In the genomic region with DNA sequence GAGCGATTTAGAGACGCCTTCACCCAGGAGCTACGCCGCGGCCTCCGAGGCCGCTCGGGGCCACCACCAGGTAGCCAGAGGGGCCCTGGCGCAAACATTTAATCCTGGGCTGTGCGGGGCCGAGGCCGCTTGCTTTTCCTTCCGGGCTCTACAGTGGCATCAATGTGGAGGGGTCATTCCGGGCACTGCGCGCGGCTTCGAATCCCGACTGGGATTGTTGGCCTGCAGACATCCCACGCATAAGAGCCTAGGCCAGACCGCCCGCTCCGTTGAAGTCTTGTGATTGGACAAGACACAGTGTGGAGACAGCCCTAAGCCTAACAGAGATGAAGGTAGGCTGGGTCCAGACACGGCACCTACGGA, we compare ENCODE assay signal across 8 cellular contexts. TPM values are rescaled to one million over a fixed set of nuclear protein-coding genes. Genes with fewer than 3 reads are reported as not detected.
DNase-seq lines count a peak whose midpoint lies in the region; ATAC-seq and TF ChIP-seq lines count a peak whose summit lies in the region.

No MANE protein-coding gene starts in this region.

- H3K27ac ChIP-seq in Peyer's patch (peak overlapping the region; percentile 83 to 98 (median 92)), ectodermal cell (ENCODE audit: insufficient read depth, low read depth, low read length, poor library complexity, severe bottlenecking) (peak overlapping the region; percentile 96), uterus (peak overlapping the region; percentile 55 to 84)

- no peaks in the 10 kb centered on the region for H3K9me3 ChIP-seq in Peyer's patch
- H3K9me3 ChIP-seq in ectodermal cell (ENCODE audit: control insufficient read depth, low read length): no peaks in the 10 kb centered on the region
- H3K9me3 ChIP-seq in mucosa of descending colon: no peaks in the 10 kb centered on the region
- H3K9me3 ChIP-seq in uterus: no peaks in the 10 kb centered on the region

- DNase-seq in Peyer's patch (peak in 1 of 3 donors; percentile 71), mucosa of descending colon (peak; percentile 53 to 74 (median 68)), uterus (no peak), NCI-H510A treated with DMSO at 0.1 percent for 48 hours (lab: John Stamatoyannopoulos, UW) (no peak), T1000 (lab: John Stamatoyannopoulos, UW) (no peak)

- intact Hi-C loops in mucosa of descending colon (cut with DNase I, micrococcal nuclease): no loop called here
- intact Hi-C loops in uterus (cut with DNase I; ENCODE audit: low total_unique reads): no loop called here

- H3K4me1 ChIP-seq in Peyer's patch (peaks cover 0 to 38% (median 7%) of the 10 kb centered on the region in 4 donors), ectodermal cell (ENCODE audit: control insufficient read depth, insufficient read depth, low read length) (peaks cover 3% of the 10 kb centered on the region), mucosa of descending colon (ENCODE audit: low read depth) (peaks cover 17% of the 10 kb centered on the region), uterus (no peaks in the 10 kb centered on the region)

- TF ChIP-seq CTCF in Peyer's patch (IDR thresholded peaks at IDR 0.05) (no peak), mucosa of descending colon (IDR thresholded peaks at IDR 0.05) (no peak), uterus (IDR thresholded peaks at IDR 0.05) (no peak)

- TF ChIP-seq POLR2A in Peyer's patch (IDR thresholded peaks at IDR 0.05) (no peak), uterus (IDR thresholded peaks at IDR 0.05) (no peak)

- peak; percentile 9 for ATAC-seq in GM18511 (IDR thresholded peaks at IDR 0.05; ENCODE audit: unreplicated experiment)
- peak; percentile 12 for ATAC-seq in HG02759 (IDR thresholded peaks at IDR 0.05; ENCODE audit: unreplicated experiment)
- ATAC-seq in mucosa of descending colon: peak; percentile 34

- H3K27me3 ChIP-seq in Peyer's patch (no peaks in the 10 kb centered on the region), ectodermal cell (ENCODE audit: control insufficient read depth, insufficient read depth, low read length, poor library complexity, severe bottlenecking) (no peaks in the 10 kb centered on the region), uterus (no peaks in the 10 kb centered on the region)

- H3K4me3 ChIP-seq in Peyer's patch (peak overlapping the region; percentile 84 to 100 (median 95)), ectodermal cell (ENCODE audit: insufficient read depth, low read depth, low read length) (peak overlapping the region; percentile 91), mucosa of descending colon (peak overlapping the region; percentile 99), uterus (peak overlapping the region; percentile 86 to 100)

- H3K36me3 ChIP-seq in Peyer's patch: peaks cover 0 to 21% (median 0%) of the 10 kb centered on the region in 3 donors
- H3K36me3 ChIP-seq in ectodermal cell (ENCODE audit: control insufficient read depth, insufficient read depth, low read length): peaks cover 13% of the 10 kb centered on the region
- H3K36me3 ChIP-seq in mucosa of descending colon (ENCODE audit: low read depth): peaks cover 5% of the 10 kb centered on the region
- H3K36me3 ChIP-seq in uterus: no peaks in the 10 kb centered on the region

- WGBS in ectodermal cell, 2 experiments: 1% methylated on average over 25 of the region's 25 CpGs

RNA-seq across cellular contexts. Expression of a gene that starts 0.6 kb away (rescaled TPM):
- total RNA-seq in Peyer's patch: 10 to 100 TPM; 21.7 to 61.1 (median 31.8) TPM
- 107 TPM for polyA plus RNA-seq in ectodermal cell (2013, experiment 1 of 4)
- 116 TPM for polyA plus RNA-seq in ectodermal cell (2013, experiment 2 of 4)
- polyA plus RNA-seq in ectodermal cell (2013, experiment 3 of 4): 87.6 TPM
- polyA plus RNA-seq in ectodermal cell (2013, experiment 4 of 4): 95.4 TPM
- 10 to 100 TPM; 48.0 to 57.3 (median 55.0) TPM for total RNA-seq in mucosa of descending colon
- 10 to 100 TPM in 3 of 4 donors, 1 to 10 TPM in 1; 4.1 to 67.2 (median 49.5) TPM for total RNA-seq in uterus

RNA-seq across cellular contexts. Expression of a gene that starts 25.7 kb away (rescaled TPM):
- 100 to 1,000 TPM in 1 of 4 donors, 10 to 100 TPM in 2, 1 to 10 TPM in 1; 5.0 to 212 (median 44.5) TPM for total RNA-seq in Peyer's patch
- 0.57 TPM for polyA plus RNA-seq in ectodermal cell (2013, experiment 1 of 4)
- 0.59 TPM for polyA plus RNA-seq in ectodermal cell (2013, experiment 2 of 4)
- 0.53 TPM for polyA plus RNA-seq in ectodermal cell (2013, experiment 3 of 4)
- 0.57 TPM for polyA plus RNA-seq in ectodermal cell (2013, experiment 4 of 4)
- 100 to 1,000 TPM in 2 of 3 donors, 10 to 100 TPM in 1; 29.1 to 131 (median 122) TPM for total RNA-seq in mucosa of descending colon
- 10 to 100 TPM in 1 of 4 donors, 1 to 10 TPM in 2, under 1 TPM in 1; 0.29 to 21.5 (median 2.3) TPM for total RNA-seq in uterus

Comparison
In these comparisons a context has a peak if more than half of its experiments do, and no peak if none do; other contexts are left out.
1. DNase-seq: peak in mucosa of descending colon (3 of 3); none in uterus (0 of 2), NCI-H510A treated with DMSO at 0.1 percent for 48 hours (single experiment) and T1000 (single experiment).
2. Peak in every context shown above with its lines, with median percentiles within 50 percentile points of each other: ATAC-seq, H3K27ac ChIP-seq and H3K4me3 ChIP-seq.